In genomic region chr9:133403766-133404439, GRCh38 we compare ENCODE assay signal across 9 cellular contexts. TPM values are rescaled to one million over a fixed set of nuclear protein-coding genes. Genes with fewer than 3 reads are reported as not detected.
DNase-seq lines count a peak whose midpoint lies in the region; ATAC-seq and TF ChIP-seq lines count a peak whose summit lies in the region.
"Had no signal": no experiment of that assay in that cellular context is flagged by ENCODE, and none has a peak within 500 bp of the region (broad histone marks: within the 10 kb centered on the region; RNA-seq: fewer than 3 reads in every experiment).

No MANE protein-coding gene starts in this region.

- no peak overlapping the region for H3K4me3 Mint-ChIP-seq in glutamatergic neuron (ENCODE audit: unreplicated experiment)
- H3K4me3 Mint-ChIP-seq: activated B cell treated with CpG ODN at 0.5 μM for 24 hours had no signal

- H3K9me3 Mint-ChIP-seq in glutamatergic neuron (ENCODE audit: unreplicated experiment), result peaks cover 6% of the 10 kb centered on the region
- H3K9me3 Mint-ChIP-seq: activated B cell treated with CpG ODN at 0.5 μM for 24 hours had no signal

- no peaks in the 10 kb centered on the region for H3K4me1 Mint-ChIP-seq in glutamatergic neuron (ENCODE audit: low read depth, unreplicated experiment)

- ATAC-seq in HG03342 (IDR thresholded peaks at IDR 0.05; ENCODE audit: unreplicated experiment) (no peak), HG03025 (IDR thresholded peaks at IDR 0.05; ENCODE audit: low FRiP score, unreplicated experiment) (no peak)

- DNase-seq in GM10266 (ENCODE audit: extremely low spot score) (no peak), NCI-H774 (lab: John Stamatoyannopoulos, UW) (peak; percentile 37), activated T-helper 1 cell treated with Interleukin-2 at 50 U/mL for 16 hours (ENCODE audit: low read depth) (peak; percentile 38), glutamatergic neuron (no peak), GF-D8 (lab: John Stamatoyannopoulos, UW) (no peak)
- DNase-seq in stimulated activated CD4-positive, alpha-beta T cell treated with anti-CD3 and anti-CD28 coated beads, TNF-alpha, amount 100 ng/mL, for 1 hour (ENCODE audit: low read depth in 3 of 3, low spot score in 1 of 3), result peak; percentile 21 to 46 (median 46)
- DNase-seq: activated B cell treated with CpG ODN at 0.5 μM for 24 hours had no signal

- H3K27ac Mint-ChIP-seq in glutamatergic neuron (ENCODE audit: unreplicated experiment), result peak overlapping the region; percentile 7
- H3K27ac Mint-ChIP-seq: activated B cell treated with CpG ODN at 0.5 μM for 24 hours had no signal

- peaks cover 4% of the 10 kb centered on the region for H3K27me3 Mint-ChIP-seq in glutamatergic neuron (ENCODE audit: unreplicated experiment)
- H3K27me3 Mint-ChIP-seq: activated B cell treated with CpG ODN at 0.5 μM for 24 hours had no signal

- TF ChIP-seq CTCF in GM10266 (IDR thresholded peaks at IDR 0.05; ENCODE audit: control insufficient read depth, insufficient read depth, low read depth, missing control alignments) (peak; percentile 53), glutamatergic neuron (IDR thresholded peaks at IDR 0.05; ENCODE audit: partially characterized antibody, unreplicated experiment) (peak; percentile 53)

- no peaks in the 10 kb centered on the region for H3K36me3 Mint-ChIP-seq in glutamatergic neuron (ENCODE audit: unreplicated experiment)

RNA-seq across cellular contexts. Expression of gene REXO4, which starts 13.9 kb away (rescaled TPM):
- 20.4 TPM for total RNA-seq in glutamatergic neuron (ENCODE audit: unreplicated experiment)

RNA-seq across cellular contexts. Expression of gene ADAMTS13, which starts 18.3 kb away (rescaled TPM):
- 27.9 TPM for total RNA-seq in glutamatergic neuron (ENCODE audit: unreplicated experiment)

RNA-seq across cellular contexts. Expression of gene STKLD1, which starts 27.7 kb away (rescaled TPM):
- 2.6 TPM for total RNA-seq in glutamatergic neuron (ENCODE audit: unreplicated experiment)

RNA-seq across cellular contexts. Expression of gene SURF4, which starts 28.0 kb away (rescaled TPM):
- total RNA-seq in glutamatergic neuron (ENCODE audit: unreplicated experiment), result 111 TPM

RNA-seq across cellular contexts. Expression of gene SURF2, which starts 47.6 kb away (rescaled TPM):
- total RNA-seq in glutamatergic neuron (ENCODE audit: unreplicated experiment), result 24.0 TPM

Comparison
In these comparisons a context has a peak if more than half of its experiments do, and no peak if none do; other contexts are left out.
1. DNase-seq: peak in NCI-H774 (single experiment), activated T-helper 1 cell treated with Interleukin-2 at 50 U/mL for 16 hours (single experiment) and stimulated activated CD4-positive, alpha-beta T cell treated with anti-CD3 and anti-CD28 coated beads, TNF-alpha, amount 100 ng/mL, for 1 hour (3 of 3); none in GM10266 (single experiment), glutamatergic neuron (single experiment) and GF-D8 (single experiment).